8 cellular contexts compared by ENCODE assay signal in genomic region chr1:214446772-214447556, GRCh38.
A peak's percentile ranks its signal among the peaks of the same experiment; 100 is the strongest.
DNase-seq lines count a peak whose midpoint lies in the region; ATAC-seq, FAIRE-seq and TF ChIP-seq lines count a peak whose summit lies in the region.

No MANE protein-coding gene starts in this region.

- peaks cover 8% of the 10 kb centered on the region for H3K36me3 ChIP-seq in bronchial epithelial cell (ENCODE audit: control insufficient read depth, insufficient read depth, low read length)
- H3K36me3 ChIP-seq in mesodermal cell (ENCODE audit: control insufficient read depth, insufficient read depth, low read length) = peaks cover 22% of the 10 kb centered on the region

- CTCF ChIA-PET in AG04449 (lab: Yijun Ruan, JAX) = no interaction called here

- POLR2A ChIA-PET in AG04449 (lab: Yijun Ruan, JAX) = interaction anchor here (0.9 kb wide), 2 partner anchors 104 to 119 kb away, joined by 3 to 4 read pairs; partner anchors contain the start of gene PTPN14

- peak overlapping the region; percentile 97 for H3K27ac ChIP-seq in mesodermal cell (ENCODE audit: low read depth, low read length, severe bottlenecking)

- whole genome bisulfite sequencing in mesodermal cell (ENCODE audit: insufficient coverage in 2 of 2), 2 experiments = 26 to 32% methylated on average over 6 to 8 of the region's 8 CpGs

- peak; percentile 98 for FAIRE-seq in bronchial epithelial cell (lab: Jason Lieb, UNC)

- ATAC-seq in GM21390 (IDR thresholded peaks at IDR 0.05; ENCODE audit: unreplicated experiment) (peak; percentile 63), HG02610 (IDR thresholded peaks at IDR 0.05; ENCODE audit: unreplicated experiment) (no peak), GM21526 (IDR thresholded peaks at IDR 0.05; ENCODE audit: low FRiP score, unreplicated experiment) (no peak)

- H3K9me3 ChIP-seq in mesodermal cell (ENCODE audit: control insufficient read depth, low read length) = no peaks in the 10 kb centered on the region

- no peaks in the 10 kb centered on the region for H3K27me3 ChIP-seq in bronchial epithelial cell (ENCODE audit: control insufficient read depth, insufficient read depth, low read length)

- no peak for TF ChIP-seq CTCF in AG04449 (IDR thresholded peaks at IDR 0.05; ENCODE audit: insufficient read depth, low read length, missing control alignments)
- no peak for TF ChIP-seq CTCF in bronchial epithelial cell (IDR thresholded peaks at IDR 0.05; ENCODE audit: insufficient read depth, low read length, severe bottlenecking)

- peaks cover 51% of the 10 kb centered on the region for H3K4me1 ChIP-seq in mesodermal cell (ENCODE audit: control insufficient read depth, insufficient read depth, low read length, poor library complexity, severe bottlenecking)

- DNase-seq in AG04449 (ENCODE audit: low read depth, low spot score) (peak; percentile 67), M059J (ENCODE audit: low read depth) (peak; percentile 99), bronchial epithelial cell (ENCODE audit: low read depth) (peak; percentile 98), T-helper 1 cell (no peak)

- H3K4me3 ChIP-seq in AG04449 (ENCODE audit: low read depth, low read length) (peak overlapping the region; percentile 18; the same call in 1 of the 2 replicates), bronchial epithelial cell (ENCODE audit: low read depth, low read length) (no peak overlapping the region), mesodermal cell (ENCODE audit: extremely low read depth, insufficient read depth, low read length, poor library complexity, severe bottlenecking) (peak overlapping the region; percentile 6)

Comparison
In these comparisons a context has a peak if more than half of its experiments do, and no peak if none do; other contexts are left out.
1. DNase-seq: peak in AG04449 (single experiment), M059J (single experiment) and bronchial epithelial cell (single experiment); none in T-helper 1 cell (0 of 5).